Comparison of ENCODE assay signal across 1 cellular context in genomic region chr19:38336638-38337359, GRCh38.
A peak's percentile ranks its signal among the peaks of the same experiment; 100 is the strongest.
TF ChIP-seq lines count a peak whose summit lies in the region.

No MANE protein-coding gene starts in this region.

TF ChIP-seq in HEK293, 187 proteins besides CTCF, POLR2A, EP300 and RAD21 (continued from another document):
- TF ChIP-seq, protein P1, sequence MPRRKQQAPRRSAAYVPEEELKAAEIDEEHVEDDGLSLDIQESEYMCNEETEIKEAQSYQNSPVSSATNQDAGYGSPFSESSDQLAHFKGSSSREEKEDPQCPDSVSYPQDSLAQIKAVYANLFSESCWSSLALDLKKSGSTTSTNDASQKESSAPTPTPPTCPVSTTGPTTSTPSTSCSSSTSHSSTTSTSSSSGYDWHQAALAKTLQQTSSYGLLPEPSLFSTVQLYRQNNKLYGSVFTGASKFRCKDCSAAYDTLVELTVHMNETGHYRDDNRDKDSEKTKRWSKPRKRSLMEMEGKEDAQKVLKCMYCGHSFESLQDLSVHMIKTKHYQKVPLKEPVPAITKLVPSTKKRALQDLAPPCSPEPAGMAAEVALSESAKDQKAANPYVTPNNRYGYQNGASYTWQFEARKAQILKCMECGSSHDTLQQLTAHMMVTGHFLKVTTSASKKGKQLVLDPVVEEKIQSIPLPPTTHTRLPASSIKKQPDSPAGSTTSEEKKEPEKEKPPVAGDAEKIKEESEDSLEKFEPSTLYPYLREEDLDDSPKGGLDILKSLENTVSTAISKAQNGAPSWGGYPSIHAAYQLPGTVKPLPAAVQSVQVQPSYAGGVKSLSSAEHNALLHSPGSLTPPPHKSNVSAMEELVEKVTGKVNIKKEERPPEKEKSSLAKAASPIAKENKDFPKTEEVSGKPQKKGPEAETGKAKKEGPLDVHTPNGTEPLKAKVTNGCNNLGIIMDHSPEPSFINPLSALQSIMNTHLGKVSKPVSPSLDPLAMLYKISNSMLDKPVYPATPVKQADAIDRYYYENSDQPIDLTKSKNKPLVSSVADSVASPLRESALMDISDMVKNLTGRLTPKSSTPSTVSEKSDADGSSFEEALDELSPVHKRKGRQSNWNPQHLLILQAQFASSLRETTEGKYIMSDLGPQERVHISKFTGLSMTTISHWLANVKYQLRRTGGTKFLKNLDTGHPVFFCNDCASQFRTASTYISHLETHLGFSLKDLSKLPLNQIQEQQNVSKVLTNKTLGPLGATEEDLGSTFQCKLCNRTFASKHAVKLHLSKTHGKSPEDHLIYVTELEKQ (tag by site-specific recombination; IDR thresholded peaks at IDR 0.05; ENCODE audit: borderline replicate concordance), result peak; percentile 77; the same call in 1 of the 2 replicates
